Comparison of ENCODE assay signal across 8 cellular contexts in the genomic region with DNA sequence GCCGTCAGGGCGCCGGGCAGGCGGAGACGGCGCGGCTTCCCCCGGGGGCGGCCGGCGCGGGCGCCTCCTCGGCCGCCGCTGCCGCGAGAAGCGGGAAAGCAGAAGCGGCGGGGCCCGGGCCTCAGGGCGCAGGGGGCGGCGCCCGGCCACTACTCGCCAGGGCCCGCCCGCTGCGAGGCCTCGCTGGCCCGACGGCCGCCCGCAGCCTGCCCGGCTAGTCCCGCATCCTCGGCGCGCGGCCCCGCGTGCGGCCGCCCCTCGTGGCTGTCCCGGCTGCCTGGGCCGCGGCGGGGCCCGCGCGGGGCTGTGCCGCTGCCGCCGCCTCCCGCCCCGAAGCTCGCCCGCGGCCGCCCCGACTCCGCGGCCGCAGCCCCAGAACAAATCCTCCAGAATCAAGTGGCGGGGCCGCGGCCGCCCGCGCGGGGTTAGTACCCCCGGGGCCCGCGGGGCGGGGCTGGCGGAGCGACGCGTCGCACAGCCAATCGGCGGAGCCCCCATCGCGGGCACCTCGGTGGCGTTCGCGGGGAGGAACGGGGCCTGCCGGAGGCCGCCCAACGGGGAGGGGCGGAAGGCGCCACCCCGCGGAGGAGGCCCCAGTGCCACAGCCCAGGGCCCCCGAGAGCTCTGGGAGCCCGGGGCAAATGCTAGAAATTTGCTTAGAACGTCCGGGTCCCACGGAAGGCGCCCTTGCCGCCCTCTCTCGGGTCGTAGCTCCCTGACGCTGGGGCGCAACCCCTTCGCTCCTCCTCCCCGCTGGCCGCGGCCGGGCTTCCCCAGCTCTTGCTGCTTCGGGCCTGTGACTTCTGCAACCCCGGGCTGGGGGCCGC. TPM values are rescaled to one million over a fixed set of nuclear protein-coding genes. Genes with fewer than 3 reads are reported as not detected.
A peak's percentile ranks its signal among the peaks of the same experiment; 100 is the strongest.
DNase-seq lines count a peak whose midpoint lies in the region; ATAC-seq, FAIRE-seq and TF ChIP-seq lines count a peak whose summit lies in the region.

A gene (minus strand): TSS at position 401 of the 827 bp plus-strand sequence. CDS start 408 bp downstream, outside the sequence.

- peak; percentile 56 for ATAC-seq in GM21825 (IDR thresholded peaks at IDR 0.05; ENCODE audit: unreplicated experiment)
- ATAC-seq in K562 = no peak
- ATAC-seq in memory B cell (ENCODE audit: low read depth) = peak; percentile 77

- CTCF ChIA-PET in K562 (lab: Yijun Ruan, JAX; ENCODE audit: low intra/inter-chr PET ratio) = interaction anchor here (0.6 kb wide), 1 partner anchor 179 kb away, joined by 3 read pairs; no protein-coding TSS in a partner anchor

- POLR2A ChIA-PET in K562 (lab: Yijun Ruan, JAX) = interaction anchor here (0.5 to 1.1 kb wide), 2 partner anchors 8 to 15 kb away, joined by 3 to 4 read pairs; no protein-coding TSS in a partner anchor

- peaks cover 73 to 94% of the 10 kb centered on the region in 2 experiments for H3K27me3 ChIP-seq in K562 (ENCODE audit: control insufficient read depth in 2 of 2, insufficient read depth in 2 of 2, low read length in 2 of 2)

- H3K9me3 Mint-ChIP-seq in memory B cell = no peaks in the 10 kb centered on the region

- H3K27ac ChIP-seq in KOPT-K1 (ENCODE audit: low read depth, low read length, poor library complexity, severe bottlenecking) (peak within 1 kb of the TSS; percentile 27), K562 (ENCODE audit: extremely low read depth, low read depth, low read length) (no peak within 1 kb of the TSS)

- peaks cover 19% of the 10 kb centered on the region for H4K20me1 ChIP-seq in K562 (replicated peaks; ENCODE audit: control insufficient read depth, insufficient read depth, low read length)

- TF ChIP-seq RAD21 in K562 (CRISPR knock-in tag; conservative IDR thresholded peaks at IDR 0.05 in 1 of 2, IDR thresholded peaks at IDR 0.05 in 1 of 2) = no peak

- no peak for TF ChIP-seq EP300 in K562 (IDR thresholded peaks at IDR 0.05; ENCODE audit: low read length)

- H3K27me3 Mint-ChIP-seq in memory B cell = no peaks in the 10 kb centered on the region

- no peak for FAIRE-seq in K562 (lab: Jason Lieb, UNC)

- peak within 1 kb of the TSS; percentile 99 for H3K27ac Mint-ChIP-seq in memory B cell

- H3K36me3 Mint-ChIP-seq in memory B cell = peaks cover 3% of the 10 kb centered on the region

- peak; percentile 98 for DNase-seq in GM12865 (ENCODE audit: low read depth)
- peak; percentile 90 for DNase-seq in T-helper 9 cell
- peak in 3 of 4 experiments; percentile 46 to 77 (median 76) for DNase-seq in K562 (ENCODE audit: extremely low read depth in 1 of 4, low spot score in 3 of 4)
- peak; percentile 91 to 96 for DNase-seq in memory B cell (ENCODE audit: low spot score in 2 of 2)
- DNase-seq in stimulated activated CD8-positive, alpha-beta memory T cell treated with anti-CD3 and anti-CD28 coated beads, Interleukin-4, amount 100 ng/mL, for 4 hours (ENCODE audit: low read depth in 2 of 2, low spot score in 1 of 2) = peak; percentile 75 to 90
- DNase-seq in kidney glomerular epithelial cell (lab: John Stamatoyannopoulos, UW) = no peak

- no peaks in the 10 kb centered on the region for H3K9me3 ChIP-seq in KOPT-K1 (ENCODE audit: insufficient read depth, low read length, poor library complexity, severe bottlenecking)
- no peaks in the 10 kb centered on the region for H3K9me3 ChIP-seq in K562 (replicated peaks; ENCODE audit: control insufficient read depth, insufficient read depth, low read depth, low read length)

- H3K9ac ChIP-seq in K562 (ENCODE audit: insufficient read depth in 1 of 2, low read depth in 2 of 2, low read length in 2 of 2) = no peak within 1 kb of the TSS

- 22% methylated on average over 51 of the region's 117 CpGs for WGBS in K562 (ENCODE audit: insufficient coverage, low coverage, missing lambda C conversion rate)

- H3K4me3 ChIP-seq in GM12865 (ENCODE audit: low read depth, low read length) = peak within 1 kb of the TSS; percentile 79
- H3K4me3 ChIP-seq in K562 = no peak within 1 kb of the TSS

- no peaks in the 10 kb centered on the region for H3K79me2 ChIP-seq in K562 (ENCODE audit: control insufficient read depth, insufficient read depth, low read length)

- peaks cover 44% of the 10 kb centered on the region for H3K36me3 ChIP-seq in KOPT-K1 (ENCODE audit: insufficient read depth, low read length)
- H3K36me3 ChIP-seq in K562 (ENCODE audit: control insufficient read depth, insufficient read depth, low read length) = no peaks in the 10 kb centered on the region

- BruUV-seq in K562 (replicated peaks; lab: Mats Ljungman, UMichigan) = no TSS peak

- H3K9me1 ChIP-seq in K562 (ENCODE audit: control insufficient read depth, insufficient read depth, low read length) = no peaks in the 10 kb centered on the region

- peaks cover 0 to 34% of the 10 kb centered on the region in 2 experiments; a peak in 2 of 5 replicates for H3K4me1 ChIP-seq in K562 (replicated peaks in 1 of 2; ENCODE audit: control insufficient read depth in 2 of 2, insufficient read depth in 2 of 2, low read length in 2 of 2)

- TF ChIP-seq CTCF in GM12865 (IDR thresholded peaks at IDR 0.05; ENCODE audit: insufficient read depth, low read depth, low read length, missing control alignments) = peak; percentile 28
- TF ChIP-seq CTCF in K562 (IDR thresholded peaks at IDR 0.05 in 2 of 3, conservative IDR thresholded peaks at IDR 0.05 in 1 of 3; ENCODE audit: insufficient read depth in 2 of 3, low read depth in 1 of 3, low read length in 3 of 3) = no peak

- no peak for TF ChIP-seq POLR2A in K562 (conservative IDR thresholded peaks at IDR 0.05)

- H3K4me2 ChIP-seq in K562 (ENCODE audit: insufficient read depth, low read length) = no peak within 1 kb of the TSS

- H3K4me1 Mint-ChIP-seq in memory B cell = peaks cover 47% of the 10 kb centered on the region

- H2AFZ ChIP-seq in K562 (ENCODE audit: low read depth, low read length) = no peak within 1 kb of the TSS

- peak within 1 kb of the TSS; percentile 97 for H3K4me3 Mint-ChIP-seq in memory B cell

- intact Hi-C loops in K562 (cut with micrococcal nuclease) = loop anchor here (5.0 kb wide), 1 partner anchor 107 kb away; no protein-coding TSS in a partner anchor

- in situ Hi-C loops in K562 (cut with MboI) = loop anchor here (5.0 kb wide), 1 partner anchor 172 kb away; no protein-coding TSS in a partner anchor

TF ChIP-seq in K562, 482 proteins besides CTCF, POLR2A, EP300 and RAD21:
- TF ChIP-seq, protein P1, sequence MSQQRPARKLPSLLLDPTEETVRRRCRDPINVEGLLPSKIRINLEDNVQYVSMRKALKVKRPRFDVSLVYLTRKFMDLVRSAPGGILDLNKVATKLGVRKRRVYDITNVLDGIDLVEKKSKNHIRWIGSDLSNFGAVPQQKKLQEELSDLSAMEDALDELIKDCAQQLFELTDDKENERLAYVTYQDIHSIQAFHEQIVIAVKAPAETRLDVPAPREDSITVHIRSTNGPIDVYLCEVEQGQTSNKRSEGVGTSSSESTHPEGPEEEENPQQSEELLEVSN (IDR thresholded peaks at IDR 0.05; ENCODE audit: borderline replicate concordance in 1 of 2, extremely low read depth in 1 of 2, insufficient read depth in 1 of 2, insufficient read length in 1 of 2, low read depth in 1 of 2, low read length in 1 of 2, poor library complexity in 1 of 2, severe bottlenecking in 1 of 2) = peak in 1 of 2 experiments; percentile 43
- TF ChIP-seq, protein P2, sequence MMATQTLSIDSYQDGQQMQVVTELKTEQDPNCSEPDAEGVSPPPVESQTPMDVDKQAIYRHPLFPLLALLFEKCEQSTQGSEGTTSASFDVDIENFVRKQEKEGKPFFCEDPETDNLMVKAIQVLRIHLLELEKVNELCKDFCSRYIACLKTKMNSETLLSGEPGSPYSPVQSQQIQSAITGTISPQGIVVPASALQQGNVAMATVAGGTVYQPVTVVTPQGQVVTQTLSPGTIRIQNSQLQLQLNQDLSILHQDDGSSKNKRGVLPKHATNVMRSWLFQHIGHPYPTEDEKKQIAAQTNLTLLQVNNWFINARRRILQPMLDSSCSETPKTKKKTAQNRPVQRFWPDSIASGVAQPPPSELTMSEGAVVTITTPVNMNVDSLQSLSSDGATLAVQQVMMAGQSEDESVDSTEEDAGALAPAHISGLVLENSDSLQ (IDR thresholded peaks at IDR 0.05) = peak; percentile 48; the same call in 1 of the 2 replicates
- TF ChIP-seq ZNF324 (CRISPR knock-in tag; IDR thresholded peaks at IDR 0.05) = no peak
- peak; percentile 26 for TF ChIP-seq RBM25 (IDR thresholded peaks at IDR 0.05; ENCODE audit: low read depth, low read length, severe bottlenecking)

RNA-seq across cellular contexts. Expression of the gene that starts here (rescaled TPM):
- 0.21 TPM in 1 of 2 replicates, not detected in the other for total RNA-seq in K562 (2011; cell fraction: chromatin; rRNA removed; ENCODE audit: low replicate concordance)
- 0.13 TPM in 1 of 2 replicates, not detected in the other for total RNA-seq in K562 (2011; cell fraction: nucleolus; rRNA removed)
- total RNA-seq in K562 (2011; cell fraction: nucleoplasm; rRNA removed) = not detected in 2 replicates
- total RNA-seq in K562 (2014; rRNA removed) = 0.09 and 0.16 TPM in 2 replicates
- total RNA-seq in K562 (2014; rRNA removed; fragmentation: Illumina TruSeq; extraction: Trizol) = 0.03 and 0.04 TPM in 2 replicates
- 0.11 and 0.22 TPM in 2 replicates for total RNA-seq in K562 (2015; rRNA removed; fragmentation: Illumina TruSeq; extraction: Trizol)
- total RNA-seq in K562 (2021) = 0.64 and 1.1 TPM in 2 replicates
- 0.03 TPM in 2 replicates for polyA plus RNA-seq in K562 (2011; rRNA removed)
- 0.03 TPM in 1 of 2 replicates, not detected in the other for polyA plus RNA-seq in K562 (2011; cell fraction: cytosol; rRNA removed)
- 0.18 TPM in 1 of 2 replicates, not detected in the other for polyA plus RNA-seq in K562 (2011; cell fraction: nucleus; rRNA removed)
- 0.36 and 0.46 TPM in 2 replicates for polyA plus RNA-seq in K562 (2012)
- 0.19 and 0.39 TPM in 2 replicates for polyA plus RNA-seq in K562 (2014; fragmentation: Illumina TruSeq; extraction: Trizol)
- polyA plus RNA-seq in K562 (2014; fragmentation: Nextera tagmentation; extraction: Ambion mirVana) = under 1 TPM; 0.01 to 0.04 TPM
- polyA plus RNA-seq in K562 (2014; rRNA removed) = 0.29 and 0.62 TPM in 2 replicates
- not detected in 2 replicates for polyA minus RNA-seq in K562 (2011; rRNA and poly(A)+ RNA removed)
- not detected in 2 replicates for polyA minus RNA-seq in K562 (2011; cell fraction: cytosol; rRNA and poly(A)+ RNA removed)
- polyA minus RNA-seq in K562 (2011; cell fraction: nucleus; rRNA and poly(A)+ RNA removed) = not detected in 2 replicates
